Comparison of ENCODE assay signal across 28 cellular contexts in genomic region chr2:123500988-123501387, GRCh38.
"Had no signal": no experiment of that assay in that cellular context is flagged by ENCODE, and none has a peak within 500 bp of the region (broad histone marks: within the 10 kb centered on the region; RNA-seq: fewer than 3 reads in every experiment).

No MANE protein-coding gene starts in this region.

- H3K36me3 ChIP-seq: adrenal gland, esophagus muscularis mucosa, gastroesophageal sphincter, heart right ventricle had no signal

- H3K4me1 ChIP-seq: adrenal gland, body of pancreas, esophagus muscularis mucosa, gastroesophageal sphincter, heart right ventricle had no signal

- DNase-seq: activated CD4-positive, alpha-beta memory T cell treated with anti-CD3 and anti-CD28 coated beads for 36 hours; activated CD4-positive, alpha-beta T cell treated with anti-CD3 and anti-CD28 coated beads for 36 hours; activated CD4-positive, alpha-beta T cell treated with anti-CD3 and anti-CD28 coated beads, Interleukin-2, amount 10 ng/mL, durations not matched to agents 24 days and 14 days; activated CD4-positive, CD25-positive, alpha-beta regulatory T cell; activated CD4-positive, CD25-positive, alpha-beta regulatory T cell treated with anti-CD3 and anti-CD28 coated beads, Interleukin-2, amount 50 U/mL, for 72 hours; activated CD8-positive, alpha-beta memory T cell treated with anti-CD3 and anti-CD28 coated beads, Interleukin-2, amount 10 ng/mL, durations not matched to agents 7 days and 5 days; activated CD8-positive, alpha-beta memory T cell treated with anti-CD3 and anti-CD28 coated beads, Interleukin-2, amount 50 U/mL, for 4 hours; activated CD8-positive, alpha-beta T cell treated with anti-CD3 and anti-CD28 coated beads, Interleukin-2, amount 10 ng/mL, durations not matched to agents 7 days and 5 days; activated effector memory CD4-positive, alpha-beta T cell treated with anti-CD3 and anti-CD28 coated beads, Interleukin-2, amount 50 U/mL, for 16 hours; activated naive CD4-positive, alpha-beta T cell treated with anti-CD3 and anti-CD28 coated beads for 36 hours; activated naive CD8-positive, alpha-beta T cell treated with anti-CD3 and anti-CD28 coated beads for 36 hours; activated naive CD8-positive, alpha-beta T cell treated with anti-CD3 and anti-CD28 coated beads, Interleukin-2, amount 50 U/mL, for 24 hours; activated T-cell treated with anti-CD3 and anti-CD28 coated beads, Interleukin-2, amount 50 U/mL, for 1 hour; activated T-cell treated with anti-CD3 and anti-CD28 coated beads, Interleukin-2, amount 50 U/mL, for 48 hours; adrenal gland; amygdala; aorta; body of pancreas; caudate nucleus; cortex of kidney; dermis blood vessel endothelial cell; effector CD4-positive, alpha-beta T cell; erythroblast; foreskin melanocyte; heart right ventricle; T-helper 2 cell had no signal

- H3K27me3 ChIP-seq: adrenal gland, body of pancreas, esophagus muscularis mucosa, gastroesophageal sphincter, heart right ventricle had no signal

- ATAC-seq: activated CD4-positive, alpha-beta T cell treated with anti-CD3 and anti-CD28 coated beads for 36 hours; activated CD8-positive, alpha-beta memory T cell treated with anti-CD3 and anti-CD28 coated beads, Interleukin-2, amount 10 ng/mL, durations not matched to agents 7 days and 5 days; activated CD8-positive, alpha-beta T cell treated with anti-CD3 and anti-CD28 coated beads, Interleukin-2, amount 10 ng/mL, durations not matched to agents 7 days and 5 days; activated naive CD8-positive, alpha-beta T cell treated with anti-CD3 and anti-CD28 coated beads, Interleukin-2, amount 50 U/mL, for 24 hours; body of pancreas; gastroesophageal sphincter; heart right ventricle had no signal

- H3K27ac ChIP-seq: adrenal gland, body of pancreas, esophagus muscularis mucosa, gastroesophageal sphincter, heart right ventricle had no signal

- H3K9me3 ChIP-seq: adrenal gland, body of pancreas, esophagus muscularis mucosa, gastroesophageal sphincter had no signal

- H3K4me3 ChIP-seq: adrenal gland, body of pancreas, esophagus muscularis mucosa, gastroesophageal sphincter, heart right ventricle had no signal
